Comparison of ENCODE assay signal across 8 cellular contexts in genomic region chr10:88991900-88992237, GRCh38. TPM values are rescaled to one million over a fixed set of nuclear protein-coding genes. Genes with fewer than 3 reads are reported as not detected.
DNase-seq lines count a peak whose midpoint lies in the region; FAIRE-seq and TF ChIP-seq lines count a peak whose summit lies in the region.

No MANE protein-coding gene starts in this region.

- TF ChIP-seq POLR2A in ovary (IDR thresholded peaks at IDR 0.05): no peak

- peaks cover 26% of the 10 kb centered on the region for H3K4me1 Mint-ChIP-seq in endothelial cell (ENCODE audit: unreplicated experiment)

- BruUV-seq in OCI-LY7 (replicated peaks; lab: Mats Ljungman, UMichigan): TSS peak; percentile 48

- H4K20me1 ChIP-seq in OCI-LY7 (ENCODE audit: insufficient read depth, low read length): no peaks in the 10 kb centered on the region

- peaks cover 48% of the 10 kb centered on the region for H3K79me2 ChIP-seq in OCI-LY7 (ENCODE audit: insufficient read depth, low read depth, low read length)

- no peaks in the 10 kb centered on the region for H3K9me2 ChIP-seq in OCI-LY7 (ENCODE audit: insufficient read depth, low read length)

- intact Hi-C loops in OCI-LY7 (cut with micrococcal nuclease; ENCODE audit: unreplicated experiment) (loop anchor here (1.0 to 10.0 kb wide), 8 partner anchors 57 to 1897 kb away; partner anchors contain the start of genes ATAD1, GLUD1, KIF20B and PANK1), ovary (cut with DNase I) (loop anchor here in 2 of 4 donors (2.0 to 5.0 kb wide), 2 partner anchors 55 to 57 kb away; no protein-coding TSS in a partner anchor)

- H3K27ac Mint-ChIP-seq in endothelial cell (ENCODE audit: unreplicated experiment): peak overlapping the region; percentile 69

- H3K36me3 Mint-ChIP-seq in endothelial cell (ENCODE audit: low read depth, unreplicated experiment): peaks cover 13% of the 10 kb centered on the region

- H3K27me3 Mint-ChIP-seq in endothelial cell (ENCODE audit: unreplicated experiment): peaks cover 3% of the 10 kb centered on the region

- H3K27ac ChIP-seq in OCI-LY7 (ENCODE audit: low read depth, low read length, poor library complexity, severe bottlenecking) (peak overlapping the region; percentile 50), ovary (peak overlapping the region; percentile 99 to 100)

- 1 to 2% (median 2%) methylated on average over 6 of the region's 6 CpGs for WGBS in ovary, 3 donors

- peak overlapping the region; percentile 94 for H3K4me3 Mint-ChIP-seq in endothelial cell (ENCODE audit: unreplicated experiment)

- H3K4me1 ChIP-seq in OCI-LY7 (ENCODE audit: insufficient read depth, low read length, poor library complexity, severe bottlenecking) (peaks cover 58% of the 10 kb centered on the region), ovary (ENCODE audit: insufficient read depth) (peaks cover 6% of the 10 kb centered on the region)

- CTCF ChIA-PET in OCI-LY7 (lab: Charles Lee; ENCODE audit: unreplicated experiment): no interaction called here

- H3K4me2 ChIP-seq in OCI-LY7 (ENCODE audit: low read length): peak overlapping the region; percentile 85

- no peak for TF ChIP-seq EP300 in ovary (IDR thresholded peaks at IDR 0.05)

- H3K9me3 ChIP-seq in OCI-LY7 (ENCODE audit: low read length) (peaks cover 7% of the 10 kb centered on the region; the same call in 1 of the 2 replicates), ovary (no peaks in the 10 kb centered on the region)

- POLR2A ChIA-PET in OCI-LY7 (lab: Charles Lee): interaction anchor here (0.7 to 6.7 kb wide), 10 partner anchors 8 to 1133 kb away, joined by 3 to 57 read pairs (median 3); partner anchors contain the start of gene STAMBPL1

- TF ChIP-seq CTCF in OCI-LY7 (conservative IDR thresholded peaks at IDR 0.05; ENCODE audit: low read length) (no peak), endothelial cell (IDR thresholded peaks at IDR 0.05; ENCODE audit: unreplicated experiment) (no peak), ovary (IDR thresholded peaks at IDR 0.05) (no peak)

- H3K4me3 ChIP-seq in OCI-LY7 (ENCODE audit: low read depth, low read length, poor library complexity, severe bottlenecking) (peak overlapping the region; percentile 84), ovary (peak overlapping the region; percentile 88)

- H3K27me3 ChIP-seq in ovary: no peaks in the 10 kb centered on the region

- no peaks in the 10 kb centered on the region for H3K9me3 Mint-ChIP-seq in endothelial cell (ENCODE audit: unreplicated experiment)

- H3K36me3 ChIP-seq in OCI-LY7 (ENCODE audit: insufficient read depth, low read length): no peaks in the 10 kb centered on the region
- H3K36me3 ChIP-seq in ovary: no peaks in the 10 kb centered on the region

- H2AFZ ChIP-seq in OCI-LY7 (ENCODE audit: low read length): peak overlapping the region; percentile 68

- DNase-seq in GM18507 (ENCODE audit: extremely low spot score, insufficient read length, low read depth) (no peak), OCI-LY7 (ENCODE audit: low spot score) (peak; percentile 63), endothelial cell (ENCODE audit: low spot score) (no peak), ovary (no peak), NCI-H2227 treated with DMSO at 0.1 percent for 48 hours (lab: John Stamatoyannopoulos, UW) (no peak), 8988T (no peak), DMS79 treated with DMSO at 0.1 percent for 48 hours (lab: John Stamatoyannopoulos, UW) (no peak)
- no peak for DNase-seq in effector CD8-positive, alpha-beta T cell (lab: John Stamatoyannopoulos, UW)

- FAIRE-seq in GM18507 (lab: Jason Lieb, UNC): peak; percentile 86

RNA-seq across cellular contexts. Expression of gene FAS, which starts 1.3 kb away (rescaled TPM):
- total RNA-seq in OCI-LY7 (2014; rRNA removed; shearing (Covaris generic)): 7.7 and 10.1 TPM in 2 replicates
- 19.2 and 21.0 TPM in 2 replicates for total RNA-seq in OCI-LY7 (2022)
- 23.0 TPM for total RNA-seq in endothelial cell (ENCODE audit: unreplicated experiment)
- 10 to 100 TPM; 41.4 to 75.9 (median 46.5) TPM for total RNA-seq in ovary
- 10 to 100 TPM; 33.1 to 35.0 TPM for polyA plus RNA-seq in ovary

RNA-seq across cellular contexts. Expression of gene ACTA2, which starts 39.3 kb away (rescaled TPM):
- 1.4 and 5.0 TPM in 2 replicates for total RNA-seq in OCI-LY7 (2014; rRNA removed; shearing (Covaris generic))
- total RNA-seq in OCI-LY7 (2022) (3.3 and 4.2 TPM in 2 replicates), endothelial cell (ENCODE audit: unreplicated experiment) (98.5 TPM), ovary (1,000 to 10,000 TPM in 2 of 7 donors, 100 to 1,000 TPM in 5; 154 to 1,797 (median 461) TPM)
- 1,000 to 10,000 TPM in 1 of 2 donors, 100 to 1,000 TPM in 1; 777 to 5,219 TPM for polyA plus RNA-seq in ovary

Comparison
In these comparisons a context has a peak if more than half of its experiments do, and no peak if none do; other contexts are left out.
1. RNA of gene ACTA2, which starts 39.3 kb away (total RNA-seq): 154 to 1,797 TPM in ovary and 98.5 TPM in endothelial cell (single experiment); 1.4 to 5.0 TPM in OCI-LY7; every median in the first group is over 10 times any median in the second.